ENCODE assay signal across 8 cellular contexts in the genomic region with DNA sequence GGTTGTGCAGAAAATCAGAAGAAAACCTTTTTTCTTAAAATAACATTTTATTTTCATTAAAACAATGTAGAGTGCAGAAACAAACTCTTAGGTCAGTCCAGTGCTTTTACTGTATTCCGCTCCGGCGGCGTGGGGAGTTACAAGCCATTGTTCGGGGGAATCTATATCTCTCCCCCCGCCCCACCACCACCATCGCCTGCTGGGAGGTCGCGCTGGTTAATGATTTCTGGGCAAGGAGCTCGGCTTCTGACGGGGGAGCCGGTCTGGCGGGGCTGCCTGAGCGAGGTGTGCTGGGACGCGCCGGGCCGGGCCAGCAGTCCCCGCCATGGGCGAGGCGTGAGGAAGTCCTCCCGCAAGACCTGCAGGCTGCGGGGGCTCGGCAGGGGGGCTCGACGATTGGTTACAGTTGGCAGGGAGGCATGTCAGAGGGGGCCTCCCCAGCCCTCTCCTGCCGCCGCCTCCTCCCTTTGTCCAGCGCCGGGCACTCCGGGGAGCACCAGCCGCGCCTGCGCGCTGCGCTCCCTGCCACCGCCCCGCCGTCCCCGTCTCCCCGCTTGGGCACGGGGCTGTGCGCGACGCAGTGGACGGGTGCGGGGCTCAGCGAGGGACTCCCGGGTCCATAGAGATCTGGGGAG. TPM values are rescaled to one million over a fixed set of nuclear protein-coding genes. Genes with fewer than 3 reads are reported as not detected.
DNase-seq lines count a peak whose midpoint lies in the region; ATAC-seq lines count a peak whose summit lies in the region.

No MANE protein-coding gene starts in this region.

- ATAC-seq in HG03342 (IDR thresholded peaks at IDR 0.05; ENCODE audit: unreplicated experiment) (peak; percentile 19), Right ventricle myocardium superior (ENCODE audit: poor library complexity) (peak; percentile 81), HG02763 (IDR thresholded peaks at IDR 0.05; ENCODE audit: unreplicated experiment) (no peak)
- peak; percentile 12 for ATAC-seq in activated naive CD8-positive, alpha-beta T cell treated with anti-CD3 and anti-CD28 coated beads, Interleukin-2, amount 10 ng/mL, durations not matched to agents 7 days and 5 days (ENCODE audit: low read depth)

- H3K4me1 Mint-ChIP-seq in activated naive CD8-positive, alpha-beta T cell treated with anti-CD3 and anti-CD28 coated beads, Interleukin-2, amount 10 ng/mL, durations not matched to agents 7 days and 5 days, result peaks cover 31% of the 10 kb centered on the region

- DNase-seq in G401 (ENCODE audit: low spot score), result peak; percentile 50
- peak; percentile 71 for DNase-seq in RPMI7951 (ENCODE audit: low read depth)
- peak; percentile 77 for DNase-seq in activated naive CD8-positive, alpha-beta T cell treated with anti-CD3 and anti-CD28 coated beads, Interleukin-2, amount 10 ng/mL, durations not matched to agents 7 days and 5 days
- DNase-seq in Right ventricle myocardium superior, result peak; percentile 85
- DNase-seq in occipital lobe (lab: John Stamatoyannopoulos, UW), result peak; percentile 56
- no peak for DNase-seq in NAMALWA (ENCODE audit: low spot score)

- POLR2A ChIA-PET in activated naive CD8-positive, alpha-beta T cell treated with anti-CD3 and anti-CD28 coated beads, Interleukin-2, amount 10 ng/mL, durations not matched to agents 7 days and 5 days (lab: Charles Lee), result interaction anchor here (0.6 to 10.5 kb wide), 30 partner anchors 11 to 356 kb away, joined by 3 to 151 read pairs (median 7); a partner anchor contains a TSS

- H3K9me3 Mint-ChIP-seq in activated naive CD8-positive, alpha-beta T cell treated with anti-CD3 and anti-CD28 coated beads, Interleukin-2, amount 10 ng/mL, durations not matched to agents 7 days and 5 days, result no peaks in the 10 kb centered on the region

- H3K36me3 Mint-ChIP-seq in activated naive CD8-positive, alpha-beta T cell treated with anti-CD3 and anti-CD28 coated beads, Interleukin-2, amount 10 ng/mL, durations not matched to agents 7 days and 5 days, result peaks cover 30% of the 10 kb centered on the region

- H3K4me3 Mint-ChIP-seq in activated naive CD8-positive, alpha-beta T cell treated with anti-CD3 and anti-CD28 coated beads, Interleukin-2, amount 10 ng/mL, durations not matched to agents 7 days and 5 days, result peak overlapping the region; percentile 98

- H3K27me3 Mint-ChIP-seq in activated naive CD8-positive, alpha-beta T cell treated with anti-CD3 and anti-CD28 coated beads, Interleukin-2, amount 10 ng/mL, durations not matched to agents 7 days and 5 days, result no peaks in the 10 kb centered on the region

- intact Hi-C loops in Right ventricle myocardium superior (cut with DNase I), result loop anchor here (10.0 kb wide), 2 partner anchors 189 to 299 kb away; no protein-coding TSS in a partner anchor

- in situ Hi-C loops in G401 (cut with HindIII; ENCODE audit: low sequenced_read_pairs), result loop anchor here (25.0 kb wide), 1 partner anchor 109 kb away; no protein-coding TSS in a partner anchor

- H3K27ac Mint-ChIP-seq in activated naive CD8-positive, alpha-beta T cell treated with anti-CD3 and anti-CD28 coated beads, Interleukin-2, amount 10 ng/mL, durations not matched to agents 7 days and 5 days, result peak overlapping the region; percentile 97

RNA-seq across cellular contexts. Expression of a gene that starts 1.0 kb away (rescaled TPM):
- total RNA-seq in G401 (2014; rRNA removed; shearing (Covaris generic)), result 233 and 289 TPM in 2 replicates
- total RNA-seq in RPMI7951 (2014; rRNA removed; shearing (Covaris generic)), result 36.3 and 39.8 TPM in 2 replicates
- total RNA-seq in activated naive CD8-positive, alpha-beta T cell treated with anti-CD3 and anti-CD28 coated beads, Interleukin-2, amount 10 ng/mL, durations not matched to agents 7 days and 5 days, result 10 to 100 TPM; 77.5 to 85.0 TPM
- total RNA-seq in Right ventricle myocardium superior (26.7 TPM), occipital lobe (34.5 TPM)
